24 cellular contexts compared by ENCODE assay signal in the genomic region with DNA sequence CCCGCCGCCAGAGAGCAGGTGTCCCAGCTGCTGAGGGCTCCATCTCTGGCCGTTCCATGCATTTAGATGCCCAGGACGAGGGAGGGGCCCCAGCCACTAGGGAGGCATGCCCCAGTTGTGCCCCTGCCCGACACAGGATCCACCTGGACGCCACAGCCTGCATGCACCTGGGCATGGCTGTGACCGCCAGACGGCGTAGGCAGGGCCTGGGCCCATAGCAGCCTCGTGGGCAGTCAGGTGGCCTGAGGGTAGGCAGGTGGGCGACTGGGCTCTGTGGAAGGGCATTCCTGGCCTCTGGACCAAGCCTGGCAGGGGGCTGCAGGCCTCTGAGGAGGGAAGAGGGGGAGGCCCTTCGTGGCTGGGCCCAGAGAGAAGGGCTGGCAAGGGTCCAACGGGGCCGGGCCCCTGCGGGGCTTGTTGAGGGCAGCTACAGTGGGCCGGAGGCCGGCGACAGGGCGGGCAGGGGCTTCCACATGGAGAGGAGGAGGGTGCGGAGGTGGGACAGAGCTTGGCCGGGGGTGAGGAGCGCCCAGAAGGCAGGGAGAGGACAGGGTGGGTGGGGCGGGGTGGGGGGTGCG.
DNase-seq lines count a peak whose midpoint lies in the region; FAIRE-seq and TF ChIP-seq lines count a peak whose summit lies in the region.
"Had no signal": no experiment of that assay in that cellular context is flagged by ENCODE, and none has a peak within 500 bp of the region (broad histone marks: within the 10 kb centered on the region; RNA-seq: fewer than 3 reads in every experiment).

No MANE protein-coding gene starts in this region.

- in situ Hi-C loops in transverse colon (cut with MboI; ENCODE audit: low pct_ligation_motif_present in 1 of 4, low pct_unique_long_range_greater_than_20kb in 1 of 4, low sequenced_read_pairs in 3 of 4) = no loop called here

- WGBS in H9 (ENCODE audit: extremely low coverage, insufficient read length, low lambda C conversion rate) = no CpG with 5 or more reads among the region's 24 CpGs
- 82% methylated on average over 22 of the region's 24 CpGs; no CpG with 5 or more reads in 1 of the 2 donors for WGBS in transverse colon (ENCODE audit: low coverage in 1 of 2), 2 donors

- no peaks in the 10 kb centered on the region for H3K79me1 ChIP-seq in H9 (ENCODE audit: insufficient read depth, low read depth, low read length, poor library complexity, severe bottlenecking)

- no peak overlapping the region for H2BK15ac ChIP-seq in H9 (ENCODE audit: low read depth, low read length)

- H2BK5ac ChIP-seq in H9 (ENCODE audit: insufficient read length, low read length) = no peak overlapping the region

- no peak overlapping the region for H3K4me3 Mint-ChIP-seq in H9
- H3K4me3 Mint-ChIP-seq: activated naive CD8-positive, alpha-beta T cell treated with anti-CD3 and anti-CD28 coated beads for 36 hours had no signal

- H3K27me3 Mint-ChIP-seq in H9 (ENCODE audit: low read depth) = peaks cover 2% of the 10 kb centered on the region; the same call in 1 of the 2 replicates

- H3K56ac ChIP-seq in H9 (ENCODE audit: insufficient read length, low read depth, low read length) = no peak overlapping the region

- no peak overlapping the region for H2BK120ac ChIP-seq in H9 (ENCODE audit: low read depth, low read length, poor library complexity, severe bottlenecking)

- TF ChIP-seq POLR2A in transverse colon (IDR thresholded peaks at IDR 0.05) = no peak

- H3K18ac ChIP-seq in H9 (ENCODE audit: insufficient read length, low read depth, low read length) = no peak overlapping the region

- H3K9ac ChIP-seq in H9 (ENCODE audit: extremely low read depth, insufficient read length, low read length) (no peak overlapping the region), kidney (ENCODE audit: low read length in 2 of 2) (no peak overlapping the region)
- H3K9ac ChIP-seq: GM23248 had no signal

- no peak overlapping the region; the same call in 1 of the 2 replicates for H3K14ac ChIP-seq in H9 (ENCODE audit: insufficient read depth, low read length)

- no peak overlapping the region for H4K5ac ChIP-seq in H9 (ENCODE audit: insufficient read length, low read depth, low read length)

- H3K36me3 ChIP-seq in kidney (ENCODE audit: control insufficient read depth in 1 of 2, insufficient read depth in 2 of 2, low read length in 2 of 2) = no peaks in the 10 kb centered on the region
- no peaks in the 10 kb centered on the region for H3K36me3 ChIP-seq in transverse colon
- H3K36me3 ChIP-seq: neutrophil had no signal

- H4K91ac ChIP-seq in H9 (ENCODE audit: insufficient read length, low read depth, low read length) = no peak overlapping the region

- H2BK20ac ChIP-seq in H9 (ENCODE audit: low read depth, low read length, poor library complexity, severe bottlenecking) = no peak overlapping the region

- H4K8ac ChIP-seq in H9 (replicated peaks; ENCODE audit: insufficient read length, low read depth, low read length) = no peak overlapping the region

- DNase-seq in activated gamma-delta T cell treated with Interleukin-2 at 50 U/mL for 16 hours = peak; percentile 3
- no peak for DNase-seq in activated gamma-delta T cell (lab: John Stamatoyannopoulos, UW)
- peak; percentile 28 for DNase-seq in H9
- DNase-seq in kidney = peak; percentile 78
- DNase-seq in transverse colon = peak; percentile 7
- DNase-seq in AG08396 (ENCODE audit: low spot score) = no peak
- DNase-seq in NOMO-1 treated with dmso at 0.1 percent for 144 hours (lab: John Stamatoyannopoulos, UW; ENCODE audit: unreplicated experiment) = no peak
- DNase-seq in NCI-H2081 treated with DMSO at 0.1 percent for 48 hours (lab: John Stamatoyannopoulos, UW) = no peak
- DNase-seq: activated CD4-positive, alpha-beta T cell treated with anti-CD3 and anti-CD28 coated beads, Interleukin-2, amount 50 U/mL, for 4 hours; activated naive CD8-positive, alpha-beta T cell treated with anti-CD3 and anti-CD28 coated beads for 36 hours; C1 segment of cervical spinal cord; Calu3; effector CD8-positive, alpha-beta T cell; foreskin keratinocyte; GM23248; hypothalamus; mammary epithelial cell; NCI-H1048; NCI-H187 treated with DMSO at 0.1 percent for 48 hours; PC-9; T-helper 2 cell; trophoblast cell had no signal

- H4K20me1 ChIP-seq in H9 (ENCODE audit: control insufficient read depth, insufficient read depth, insufficient read length) = no peaks in the 10 kb centered on the region

- TF ChIP-seq EP300 in transverse colon (IDR thresholded peaks at IDR 0.05; ENCODE audit: low read depth) = no peak

- intact Hi-C loops in kidney (cut with DNase I) (no loop called here), transverse colon (cut with DNase I; ENCODE audit: low total_unique reads) (no loop called here)

- no peak overlapping the region for H2BK12ac ChIP-seq in H9 (ENCODE audit: insufficient read length, low read depth, low read length)

- H3K4me1 Mint-ChIP-seq in H9 = peaks cover 5 to 19% of the 10 kb centered on the region in 2 experiments; a peak in 3 of 4 replicates

- H3K4me1 ChIP-seq in H9 (ENCODE audit: insufficient read depth, low read length) = no peaks in the 10 kb centered on the region
- no peaks in the 10 kb centered on the region for H3K4me1 ChIP-seq in kidney (ENCODE audit: control insufficient read depth in 1 of 2, insufficient read depth in 1 of 2, low read depth in 1 of 2, low read length in 2 of 2)
- peaks cover 0 to 3% (median 0%) of the 10 kb centered on the region in 4 donors for H3K4me1 ChIP-seq in transverse colon
- H3K4me1 ChIP-seq: foreskin keratinocyte had no signal

- H3K4me3 ChIP-seq in kidney (ENCODE audit: low read length in 2 of 2) = no peak overlapping the region
- H3K4me3 ChIP-seq in transverse colon = no peak overlapping the region
- H3K4me3 ChIP-seq: GM23248, PC-9 had no signal

- H3K23ac ChIP-seq in H9 (ENCODE audit: insufficient read length, low read depth, low read length) = no peak overlapping the region

- no peaks in the 10 kb centered on the region for H3K27me3 ChIP-seq in H9 (ENCODE audit: insufficient read depth, low read length)
- H3K27me3 ChIP-seq in transverse colon = peaks cover 12% of the 10 kb centered on the region
- H3K27me3 ChIP-seq: foreskin keratinocyte had no signal

- no peak for TF ChIP-seq CTCF in H9 (conservative IDR thresholded peaks at IDR 0.05)
- TF ChIP-seq CTCF in kidney (IDR thresholded peaks at IDR 0.05; ENCODE audit: borderline replicate concordance, extremely low read depth, insufficient read depth) = no peak
- no peak for TF ChIP-seq CTCF in transverse colon (IDR thresholded peaks at IDR 0.05)

- no peak overlapping the region for H3T11ph ChIP-seq in H9 (ENCODE audit: low read length)

- FAIRE-seq in kidney (lab: Jason Lieb, UNC) = no peak

- H3K4ac ChIP-seq in H9 (ENCODE audit: low read depth, low read length) = no peak overlapping the region

- no peak overlapping the region for H3K4me2 ChIP-seq in H9 (ENCODE audit: insufficient read depth, insufficient read length, low read length)
- H3K4me2 ChIP-seq: PC-9 had no signal

- H3K23me2 ChIP-seq in H9 (ENCODE audit: insufficient read length, low read depth, low read length, poor library complexity, severe bottlenecking) = no peaks in the 10 kb centered on the region

- H3K9me3 Mint-ChIP-seq in H9 = no peaks in the 10 kb centered on the region; a peak in 1 of 5 replicates
- H3K9me3 Mint-ChIP-seq: stimulated activated naive CD8-positive, alpha-beta T cell treated with anti-CD3 and anti-CD28 coated beads, Interleukin-15, amount 100 ng/mL, for 72 hours had no signal

- H2AK5ac ChIP-seq in H9 (ENCODE audit: insufficient read length, low read length) = no peak overlapping the region

- 0 out of 7 replicates have a peak, but pooled peaks cover 0 to 1% (median 0%) of the 10 kb centered on the region in 3 experiments for H3K36me3 Mint-ChIP-seq in H9 (ENCODE audit: insufficient read depth in 1 of 3, low read depth in 3 of 3)
- H3K36me3 Mint-ChIP-seq: activated naive CD8-positive, alpha-beta T cell treated with anti-CD3 and anti-CD28 coated beads for 36 hours had no signal

- H3K79me2 ChIP-seq in H9 (ENCODE audit: insufficient read depth, low read length) = no peaks in the 10 kb centered on the region

- no peak overlapping the region for H2AFZ ChIP-seq in H9 (ENCODE audit: low read length)
- H2AFZ ChIP-seq: GM23248, PC-9 had no signal

- H3K9me3 ChIP-seq in H9 (ENCODE audit: control insufficient read depth, low read depth, low read length) (no peaks in the 10 kb centered on the region), kidney (ENCODE audit: control insufficient read depth in 1 of 2, low read length in 2 of 2) (no peaks in the 10 kb centered on the region), transverse colon (no peaks in the 10 kb centered on the region)
- H3K9me3 ChIP-seq: neutrophil had no signal

- no peak overlapping the region for H3K27ac Mint-ChIP-seq in H9
- H3K27ac Mint-ChIP-seq: activated naive CD8-positive, alpha-beta T cell treated with anti-CD3 and anti-CD28 coated beads for 36 hours had no signal

- H3K27ac ChIP-seq in H9 (ENCODE audit: insufficient read length, low read depth, low read length) (no peak overlapping the region), kidney (ENCODE audit: low read depth in 2 of 2, low read length in 2 of 2) (no peak overlapping the region), transverse colon (no peak overlapping the region)
- H3K27ac ChIP-seq: foreskin keratinocyte, GM23248, neutrophil, PC-9 had no signal

Comparison
In these comparisons a context has a peak if more than half of its experiments do, and no peak if none do; other contexts are left out.
1. DNase-seq: peak in activated gamma-delta T cell treated with Interleukin-2 at 50 U/mL for 16 hours (single experiment), H9 (single experiment), kidney (single experiment) and transverse colon (single experiment); none in activated gamma-delta T cell (single experiment), AG08396 (single experiment), NOMO-1 treated with dmso at 0.1 percent for 144 hours (single experiment) and NCI-H2081 treated with DMSO at 0.1 percent for 48 hours (single experiment).